ENCODE assay signal across 1 cellular context in the genomic region with DNA sequence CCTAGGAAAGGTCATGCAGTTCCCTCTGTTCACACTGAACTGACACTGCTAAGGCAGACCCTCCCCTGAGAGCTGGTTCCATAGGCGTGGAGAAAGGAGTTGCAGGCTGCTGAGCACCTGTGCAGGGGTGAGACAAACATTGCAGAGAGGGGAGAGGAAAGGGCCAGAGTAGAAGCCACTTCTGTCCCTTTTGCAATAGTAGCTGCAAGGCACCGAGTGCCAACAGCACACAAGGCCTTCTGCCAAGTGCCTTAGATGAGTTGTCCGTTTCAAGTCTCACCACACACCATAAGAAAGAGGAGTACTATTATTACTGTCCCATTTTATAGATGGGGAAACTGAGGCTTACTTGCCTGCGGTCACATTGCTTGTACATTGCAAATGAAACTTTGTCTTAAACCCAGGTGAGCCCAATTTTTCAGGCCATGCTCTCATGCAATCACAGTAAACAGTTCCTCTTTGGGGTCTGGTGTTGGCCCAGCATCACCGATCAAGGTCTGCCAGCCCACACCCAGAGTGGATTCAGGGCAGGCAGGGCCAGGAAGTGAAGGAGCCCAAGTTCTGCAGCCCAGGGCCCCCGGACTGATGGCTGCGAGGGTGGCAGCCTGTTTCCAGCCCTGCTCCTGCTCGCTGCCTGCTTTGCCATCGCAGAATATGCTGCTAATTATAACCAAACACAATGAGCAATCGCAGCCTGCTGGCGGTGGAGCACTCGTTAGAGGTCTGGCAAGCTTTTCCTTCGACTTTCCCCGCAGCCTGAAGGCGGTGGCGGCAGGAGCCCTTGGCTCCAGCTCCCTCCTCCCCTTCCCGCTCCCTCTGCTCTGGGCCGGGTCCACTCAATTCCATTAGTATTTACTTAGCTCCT.
A peak's percentile ranks its signal among the peaks of the same experiment; 100 is the strongest.
TF ChIP-seq lines count a peak whose summit lies in the region.

No MANE protein-coding gene starts in this region.

TF ChIP-seq in H1, 55 proteins besides CTCF, POLR2A, EP300 and RAD21:
- 0 out of 2 replicates have a peak, but pooled peaks have one; percentile 48 for TF ChIP-seq TBP (IDR thresholded peaks at IDR 0.05; ENCODE audit: low read depth, low read length)
- peak; percentile 88 for TF ChIP-seq KDM1A (IDR thresholded peaks at IDR 0.05; ENCODE audit: borderline replicate concordance, low read length)
- no peak for TF ChIP-seq SP2 (IDR thresholded peaks at IDR 0.05; ENCODE audit: low read length)
- TF ChIP-seq, protein P1, sequence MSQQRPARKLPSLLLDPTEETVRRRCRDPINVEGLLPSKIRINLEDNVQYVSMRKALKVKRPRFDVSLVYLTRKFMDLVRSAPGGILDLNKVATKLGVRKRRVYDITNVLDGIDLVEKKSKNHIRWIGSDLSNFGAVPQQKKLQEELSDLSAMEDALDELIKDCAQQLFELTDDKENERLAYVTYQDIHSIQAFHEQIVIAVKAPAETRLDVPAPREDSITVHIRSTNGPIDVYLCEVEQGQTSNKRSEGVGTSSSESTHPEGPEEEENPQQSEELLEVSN (IDR thresholded peaks at IDR 0.05) = 0 out of 2 replicates have a peak, but pooled peaks have one; percentile 33
